In genomic region chr15:61511089-61511488, GRCh38 we compare ENCODE assay signal across 14 cellular contexts.
DNase-seq lines count a peak whose midpoint lies in the region; ATAC-seq and TF ChIP-seq lines count a peak whose summit lies in the region.
"Had no signal": no experiment of that assay in that cellular context is flagged by ENCODE, and none has a peak within 500 bp of the region (broad histone marks: within the 10 kb centered on the region; RNA-seq: fewer than 3 reads in every experiment).

No MANE protein-coding gene starts in this region.

- H3K36me3 ChIP-seq in right lobe of liver (no peaks in the 10 kb centered on the region), upper lobe of left lung (no peaks in the 10 kb centered on the region)
- H3K36me3 ChIP-seq: HAP-1 had no signal

- DNase-seq in NCI-H146 (lab: John Stamatoyannopoulos, UW) (peak; percentile 29), right lobe of liver (no peak), NCI-H2227 (lab: John Stamatoyannopoulos, UW; ENCODE audit: unreplicated experiment) (no peak), upper lobe of left lung (no peak)
- DNase-seq: C1 segment of cervical spinal cord; Calu3; CD4-positive, alpha-beta memory T cell; COR-L47; DND-41; GOT3; HFFc6 had no signal

- H3K27ac ChIP-seq in VCaP: peak overlapping the region; percentile 57
- H3K27ac ChIP-seq in right lobe of liver: no peak overlapping the region
- no peak overlapping the region for H3K27ac ChIP-seq in upper lobe of left lung

- H3K9me3 ChIP-seq in right lobe of liver (no peaks in the 10 kb centered on the region), upper lobe of left lung (no peaks in the 10 kb centered on the region)
- H3K9me3 ChIP-seq: HAP-1 had no signal

- intact Hi-C loops in right lobe of liver (cut with DNase I): no loop called here

- H3K27me3 ChIP-seq in right lobe of liver: no peaks in the 10 kb centered on the region
- no peaks in the 10 kb centered on the region for H3K27me3 ChIP-seq in upper lobe of left lung

- no peak for TF ChIP-seq CTCF in VCaP (conservative IDR thresholded peaks at IDR 0.05)
- TF ChIP-seq CTCF in right lobe of liver (IDR thresholded peaks at IDR 0.05): no peak
- no peak for TF ChIP-seq CTCF in upper lobe of left lung (IDR thresholded peaks at IDR 0.05)

- no peak for TF ChIP-seq EP300 in upper lobe of left lung (IDR thresholded peaks at IDR 0.05)

- H3K4me3 ChIP-seq in right lobe of liver (no peak overlapping the region), upper lobe of left lung (no peak overlapping the region)
- H3K4me3 ChIP-seq: HAP-1 had no signal

- 69% methylated on average over 3 of the region's 3 CpGs for WGBS in right lobe of liver (ENCODE audit: insufficient coverage, low coverage, low lambda C conversion rate, missing lambda C conversion rate)
- WGBS in upper lobe of left lung, 2 donors: 81 to 94% methylated on average over 3 of the region's 3 CpGs

- ATAC-seq in right lobe of liver (peak; percentile 33 to 62 (median 52)), upper lobe of left lung (ENCODE audit: low FRiP score in 2 of 2) (no peak), HG02588 (IDR thresholded peaks at IDR 0.05; ENCODE audit: unreplicated experiment) (no peak)

- TF ChIP-seq POLR2A in right lobe of liver (IDR thresholded peaks at IDR 0.05) (no peak), upper lobe of left lung (IDR thresholded peaks at IDR 0.05) (no peak)

- no peaks in the 10 kb centered on the region for H3K4me1 ChIP-seq in right lobe of liver
- no peaks in the 10 kb centered on the region for H3K4me1 ChIP-seq in upper lobe of left lung
- H3K4me1 ChIP-seq: HAP-1 had no signal

Comparison
In these comparisons a context has a peak if more than half of its experiments do, and no peak if none do; other contexts are left out.
1. ATAC-seq: peak in right lobe of liver (4 of 4); none in upper lobe of left lung (0 of 2) and HG02588 (single experiment).